ENCODE assay signal across 8 cellular contexts in genomic region chr19:43950834-43951626, GRCh38. TPM values are rescaled to one million over a fixed set of nuclear protein-coding genes. Genes with fewer than 3 reads are reported as not detected.
A peak's percentile ranks its signal among the peaks of the same experiment; 100 is the strongest.
DNase-seq lines count a peak whose midpoint lies in the region; ATAC-seq lines count a peak whose summit lies in the region.

TSS of gene ZNF221 (plus strand) at chr19:43951228. CDS start at chr19:43962727, 11,499 bp downstream.

- H3K9me3 Mint-ChIP-seq in CD8-positive, alpha-beta memory T cell, result peaks cover 26 to 63% (median 41%) of the 10 kb centered on the region in 5 donors

- ATAC-seq in GM19455 (IDR thresholded peaks at IDR 0.05; ENCODE audit: unreplicated experiment), result peak; percentile 88

- H3K4me1 Mint-ChIP-seq in CD8-positive, alpha-beta memory T cell, result peaks cover 11 to 15% (median 13%) of the 10 kb centered on the region in 3 donors

- no peaks in the 10 kb centered on the region for H3K27me3 ChIP-seq in CD8-positive, alpha-beta memory T cell (ENCODE audit: insufficient read depth, low read length, poor library complexity, severe bottlenecking)

- H3K27ac Mint-ChIP-seq in CD8-positive, alpha-beta memory T cell, result peak within 1 kb of the TSS; percentile 23 to 92 (median 80)

- peak within 1 kb of the TSS; percentile 80 for H3K4me3 ChIP-seq in CD8-positive, alpha-beta memory T cell (ENCODE audit: low read length)

- CTCF ChIA-PET in CD8-positive, alpha-beta memory T cell (lab: Charles Lee), result interaction anchor here (2.1 kb wide), 1 partner anchor 16 kb away, joined by 8 read pairs; the partner anchor contains the start of gene ZNF45

- peak; percentile 21 to 64 (median 42) for DNase-seq in CD8-positive, alpha-beta memory T cell
- DNase-seq in HPDE6-E6E7 (ENCODE audit: extremely low spot score), result peak; percentile 90
- DNase-seq in NOMO-1 treated with DMSO at 0.1 percent for 48 hours (lab: John Stamatoyannopoulos, UW; ENCODE audit: unreplicated experiment), result peak; percentile 93
- DNase-seq in activated CD8-positive, alpha-beta memory T cell treated with anti-CD3 and anti-CD28 coated beads, Interleukin-2, amount 50 U/mL, for 48 hours, result peak; percentile 82
- DNase-seq in epithelial cell of prostate (ENCODE audit: low read depth, low spot score), result peak; percentile 88
- DNase-seq in middle frontal gyrus (ENCODE audit: extremely low spot score, low spot score), result peak; percentile 88
- peak; percentile 39 to 52 for DNase-seq in stimulated activated CD8-positive, alpha-beta memory T cell treated with anti-CD3 and anti-CD28 coated beads, Interleukin-15, amount 100 ng/mL, for 48 hours (ENCODE audit: low read depth in 2 of 2)

- peaks cover 9 to 59% (median 11%) of the 10 kb centered on the region in 3 donors for H3K36me3 Mint-ChIP-seq in CD8-positive, alpha-beta memory T cell

- no peaks in the 10 kb centered on the region for H3K9me3 ChIP-seq in CD8-positive, alpha-beta memory T cell (ENCODE audit: low read length)

- H3K36me3 ChIP-seq in CD8-positive, alpha-beta memory T cell (ENCODE audit: insufficient read depth, low read length), result no peaks in the 10 kb centered on the region

- POLR2A ChIA-PET in CD8-positive, alpha-beta memory T cell (lab: Charles Lee), result no interaction called here

- peak within 1 kb of the TSS; percentile 34 for H3K27ac ChIP-seq in CD8-positive, alpha-beta memory T cell (ENCODE audit: low read depth, low read length)
- peak within 1 kb of the TSS; percentile 33 for H3K27ac ChIP-seq in epithelial cell of prostate

- H3K27me3 Mint-ChIP-seq in CD8-positive, alpha-beta memory T cell, result peaks cover 18 to 37% of the 10 kb centered on the region in 2 donors

- peak within 1 kb of the TSS; percentile 89 to 98 (median 97) for H3K4me3 Mint-ChIP-seq in CD8-positive, alpha-beta memory T cell

- H3K4me1 ChIP-seq in CD8-positive, alpha-beta memory T cell (ENCODE audit: insufficient read depth, low read length), result no peaks in the 10 kb centered on the region

RNA-seq across cellular contexts. Expression of gene ZNF221, which starts in this region (rescaled TPM):
- 1 to 10 TPM; 1.7 to 1.8 TPM for total RNA-seq in CD8-positive, alpha-beta memory T cell
- 3.3 TPM for polyA plus RNA-seq in CD8-positive, alpha-beta memory T cell

Comparison
In these comparisons a context has a peak if more than half of its experiments do, and no peak if none do; other contexts are left out.
1. Peak in every context shown above with its lines: DNase-seq, ATAC-seq, H3K4me3 ChIP-seq and H3K27ac ChIP-seq.
2. DNase-seq: peak in every context shown above with its lines; median percentile 93 in NOMO-1 treated with DMSO at 0.1 percent for 48 hours; 90 in HPDE6-E6E7; 88 in epithelial cell of prostate; 88 in middle frontal gyrus; 82 in activated CD8-positive, alpha-beta memory T cell treated with anti-CD3 and anti-CD28 coated beads, Interleukin-2, amount 50 U/mL, for 48 hours; 46 in stimulated activated CD8-positive, alpha-beta memory T cell treated with anti-CD3 and anti-CD28 coated beads, Interleukin-15, amount 100 ng/mL, for 48 hours; 42 in CD8-positive, alpha-beta memory T cell.